ENCODE assay signal across 6 cellular contexts in the genomic region with DNA sequence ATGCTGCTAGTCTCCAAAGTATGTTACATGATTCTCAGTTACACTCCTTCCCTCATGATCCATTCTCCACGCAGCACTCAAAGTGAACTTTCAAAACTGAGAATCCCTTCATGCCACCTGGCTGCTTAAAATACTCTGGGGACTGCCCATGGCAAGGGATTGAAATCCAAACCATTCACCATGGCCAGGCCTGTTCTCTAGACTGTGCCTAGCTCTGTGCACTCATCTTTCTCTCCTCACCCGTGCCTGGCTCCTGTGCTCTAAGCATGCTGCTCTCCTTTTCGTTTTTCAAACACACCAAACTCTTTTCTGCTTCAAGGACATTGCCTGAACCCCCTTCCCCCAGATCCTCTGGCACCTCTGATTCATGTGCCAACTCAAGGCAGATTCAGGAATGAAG.
"Had no signal": no experiment of that assay in that cellular context is flagged by ENCODE, and none has a peak within 500 bp of the region (broad histone marks: within the 10 kb centered on the region; RNA-seq: fewer than 3 reads in every experiment).

No MANE protein-coding gene starts in this region.

- H3K4me3 ChIP-seq: GM23248 had no signal

- H3K9ac ChIP-seq: GM23248 had no signal

- H2AFZ ChIP-seq: GM23248 had no signal

- H3K27ac ChIP-seq: GM23248 had no signal

- DNase-seq: GM23248, GOT3, H9, HCEC 1CT had no signal

- FAIRE-seq: H54, HTR-8/SVneo had no signal
